Comparison of ENCODE assay signal across 17 cellular contexts in the genomic region with DNA sequence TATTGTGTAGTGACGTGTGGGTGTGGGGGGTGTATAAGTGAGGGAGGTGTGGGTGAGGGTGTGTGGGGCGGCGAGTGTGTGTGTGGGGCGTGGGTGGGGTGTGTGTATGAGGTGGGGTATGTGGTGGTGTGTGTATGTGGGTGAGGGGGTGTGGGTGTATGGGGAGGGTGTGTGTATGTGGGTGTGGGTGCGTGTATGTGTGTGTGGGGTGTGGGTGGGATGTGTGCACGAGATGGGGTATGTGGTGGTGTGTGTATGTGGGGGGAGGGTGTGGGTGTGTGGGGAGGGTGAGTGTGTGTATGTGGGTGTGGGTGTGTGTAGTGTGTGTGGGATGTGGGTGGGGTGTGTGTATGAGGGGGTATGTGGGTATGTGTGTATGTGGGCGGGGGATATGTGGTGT.
DNase-seq lines count a peak whose midpoint lies in the region; ATAC-seq and TF ChIP-seq lines count a peak whose summit lies in the region.
"Had no signal": no experiment of that assay in that cellular context is flagged by ENCODE, and none has a peak within 500 bp of the region (broad histone marks: within the 10 kb centered on the region; RNA-seq: fewer than 3 reads in every experiment).

No MANE protein-coding gene starts in this region.

- TF ChIP-seq EP300 in gastroesophageal sphincter (IDR thresholded peaks at IDR 0.05): no peak

- intact Hi-C loops in Right ventricle myocardium inferior (cut with DNase I) (loop anchor here (10.0 kb wide), 1 partner anchor 1528 kb away; no protein-coding TSS in a partner anchor), cardiac septum (cut with DNase I) (no loop called here), sciatic nerve (cut with DNase I) (no loop called here)

- H3K4me3 ChIP-seq in gastroesophageal sphincter: no peak overlapping the region
- H3K4me3 ChIP-seq: BLaER1, GM23248, K562 had no signal

- H3K27ac ChIP-seq in gastroesophageal sphincter: no peak overlapping the region
- H3K27ac ChIP-seq: 22Rv1, BLaER1, GM23248 had no signal

- H3K9me3 ChIP-seq in gastroesophageal sphincter: no peaks in the 10 kb centered on the region
- H3K9me3 ChIP-seq: BLaER1, Caco-2 had no signal

- ATAC-seq in Right ventricle myocardium inferior: peak; percentile 16
- ATAC-seq in gastroesophageal sphincter: peak; percentile 22
- peak; percentile 53 for ATAC-seq in sciatic nerve
- ATAC-seq in GM18505 (IDR thresholded peaks at IDR 0.05; ENCODE audit: unreplicated experiment): no peak
- ATAC-seq: K562 had no signal

- H3K27me3 ChIP-seq in gastroesophageal sphincter: no peaks in the 10 kb centered on the region
- H3K27me3 ChIP-seq: BLaER1 had no signal

- TF ChIP-seq POLR2A in gastroesophageal sphincter (IDR thresholded peaks at IDR 0.05): no peak
- no peak for TF ChIP-seq POLR2A in GM18505 (IDR thresholded peaks at IDR 0.05; ENCODE audit: borderline replicate concordance, extremely low read depth, insufficient read depth, insufficient read length)

- H3K36me3 ChIP-seq in gastroesophageal sphincter: no peaks in the 10 kb centered on the region
- H3K36me3 ChIP-seq: BLaER1 had no signal

- no peaks in the 10 kb centered on the region for H3K4me1 ChIP-seq in gastroesophageal sphincter
- H3K4me1 ChIP-seq: BLaER1, Caco-2 had no signal

- WGBS in gastroesophageal sphincter (ENCODE audit: low coverage in 1 of 2), 2 donors: 81 to 90% methylated on average over 7 of the region's 7 CpGs

- no peak for DNase-seq in Right ventricle myocardium inferior (ENCODE audit: missing footprints)
- no peak for DNase-seq in cardiac septum (ENCODE audit: low spot score)
- no peak for DNase-seq in sciatic nerve (ENCODE audit: low spot score)
- DNase-seq in activated CD4-positive, alpha-beta T cell treated with anti-CD3 and anti-CD28 coated beads, Interleukin-2, amount 50 U/mL, for 4 hours: no peak
- no peak for DNase-seq in HUDEP-2 (lab: John Stamatoyannopoulos, UW; ENCODE audit: unreplicated experiment in 76 of 76)
- DNase-seq: AML-193; Caco-2; CD8-positive, alpha-beta memory T cell; DND-41; GDM1; GM23248; H7 had no signal

- no peak for TF ChIP-seq CTCF in gastroesophageal sphincter (IDR thresholded peaks at IDR 0.05)
